ENCODE assay signal across 1 cellular context in genomic region chr7:137847418-137848050, GRCh38.
TF ChIP-seq lines count a peak whose summit lies in the region.

No MANE protein-coding gene starts in this region.

TF ChIP-seq in neural cell, 6 proteins besides CTCF, POLR2A, EP300 and RAD21 (continued from another document):
- TF ChIP-seq REST (IDR thresholded peaks at IDR 0.05; ENCODE audit: borderline replicate concordance) (no peak), SMC3 (conservative IDR thresholded peaks at IDR 0.05; ENCODE audit: poor library complexity) (no peak), MXI1 (conservative IDR thresholded peaks at IDR 0.05; ENCODE audit: poor library complexity, severe bottlenecking) (no peak)
TF ChIP-seq in neural cell: peak in this region for 0.
